ENCODE assay signal across 1 cellular context in genomic region chr17:76641501-76641900, GRCh38.
TF ChIP-seq lines count a peak whose summit lies in the region.

No MANE protein-coding gene starts in this region.

TF ChIP-seq in HCT116, 20 proteins besides CTCF, POLR2A, EP300 and RAD21:
- TF ChIP-seq POLR2AphosphoS5 (IDR thresholded peaks at IDR 0.05; ENCODE audit: low read depth, low read length) = no peak
- no peak; the same call in 1 of the 2 replicates for TF ChIP-seq SP1 (IDR thresholded peaks at IDR 0.05; ENCODE audit: low read depth)
- peak; percentile 88 for TF ChIP-seq CEBPB (IDR thresholded peaks at IDR 0.05; ENCODE audit: low read depth)
- no peak for TF ChIP-seq TCF7L2 (IDR thresholded peaks at IDR 0.05; ENCODE audit: borderline replicate concordance, extremely low read depth, insufficient read depth, insufficient read length)
- no peak for TF ChIP-seq ATF3 (IDR thresholded peaks at IDR 0.05)
- TF ChIP-seq EZH2phosphoT487 (IDR thresholded peaks at IDR 0.05; ENCODE audit: borderline replicate concordance) = no peak
- TF ChIP-seq ELF1 (IDR thresholded peaks at IDR 0.05; ENCODE audit: borderline replicate concordance, low read depth) = no peak
- no peak for TF ChIP-seq SRF (IDR thresholded peaks at IDR 0.05; ENCODE audit: low read depth)
- TF ChIP-seq ZBTB33 (IDR thresholded peaks at IDR 0.05; ENCODE audit: extremely low read depth, insufficient replicate concordance, low read length) = no peak
